In genomic region chr19:1025080-1025479, GRCh38 we compare ENCODE assay signal across 12 cellular contexts. TPM values are rescaled to one million over a fixed set of nuclear protein-coding genes. Genes with fewer than 3 reads are reported as not detected.
"Had no signal": no experiment of that assay in that cellular context is flagged by ENCODE, and none has a peak within 500 bp of the region (broad histone marks: within the 10 kb centered on the region; RNA-seq: fewer than 3 reads in every experiment).

No MANE protein-coding gene starts in this region.

RNA-seq across cellular contexts. Expression of gene RNU6-2, which starts 3.8 kb away (rescaled TPM):
- total RNA-seq: activated CD4-positive, alpha-beta T cell treated with anti-CD3 and anti-CD28 coated beads, Interleukin-2, amount 10 ng/mL, durations not matched to agents 24 days and 14 days; activated CD8-positive, alpha-beta T cell treated with anti-CD3 and anti-CD28 coated beads, Interleukin-2, amount 10 ng/mL, durations not matched to agents 7 days and 5 days; activated naive CD4-positive, alpha-beta T cell treated with anti-CD3 and anti-CD28 coated beads, Interleukin-2, amount 50 U/mL, for 72 hours; endodermal cell; epithelial cell of proximal tubule; lung microvascular endothelial cell; myocyte; renal cortical epithelial cell; T-cell had no signal
- polyA plus RNA-seq: keratinocyte, SK-N-SH, thymus had no signal

RNA-seq across cellular contexts. Expression of gene GRIN3B, which starts 24.9 kb away (rescaled TPM):
- total RNA-seq: activated CD8-positive, alpha-beta T cell treated with anti-CD3 and anti-CD28 coated beads, Interleukin-2, amount 10 ng/mL, durations not matched to agents 7 days and 5 days had no signal
